Comparison of ENCODE assay signal across 7 cellular contexts in genomic region chr12:103434165-103435105, GRCh38.
DNase-seq lines count a peak whose midpoint lies in the region; ATAC-seq, FAIRE-seq and TF ChIP-seq lines count a peak whose summit lies in the region.
"Not testable (repeated sequence)": the region's sequence is repeated elsewhere in the genome, so short reads cannot be mapped to it uniquely, and the experiment has no call there.

No MANE protein-coding gene starts in this region.

- in situ Hi-C loops in HepG2 (cut with HindIII; ENCODE audit: extremely low pct_ligation_motif_present, low pct_unique_long_range_greater_than_20kb), result not testable (repeated sequence)

- peak overlapping the region; percentile 31 for H3K27ac Mint-ChIP-seq in T-helper 2 cell treated with Interferon-gamma antibody and Interleukin-4, amounts not matched to agents 5 μg/mL and 100 μg/mL, for 36 hours
- not testable (repeated sequence) for H3K27ac Mint-ChIP-seq in activated T-cell treated with anti-CD3 and anti-CD28 coated beads, Interleukin-2, amount 50 U/mL, for 72 hours
- H3K27ac Mint-ChIP-seq in central memory CD8-positive, alpha-beta T cell (ENCODE audit: low read depth), result peak overlapping the region; percentile 78

- not testable (repeated sequence) for TF ChIP-seq CTCF in HepG2 (CRISPR knock-in tag; IDR thresholded peaks at IDR 0.05); smooth muscle cell (IDR thresholded peaks at IDR 0.05; ENCODE audit: borderline replicate concordance, insufficient read depth, poor library complexity, severe bottlenecking)

- H3K9ac ChIP-seq in ES-I3 (ENCODE audit: low read depth, low read length), result peak overlapping the region; percentile 43; the same call in 1 of the 2 replicates
- H3K9ac ChIP-seq in HepG2 (ENCODE audit: insufficient read depth, low read depth, low read length); smooth muscle cell (ENCODE audit: low read depth): not testable (repeated sequence)

- not testable (repeated sequence) for H3K4me2 ChIP-seq in HepG2 (ENCODE audit: low read depth, low read length); smooth muscle cell

- not testable (repeated sequence) for H3K36me3 ChIP-seq in ES-I3 (ENCODE audit: insufficient read depth, low read length); HepG2 (replicated peaks in 1 of 2; ENCODE audit: control insufficient read depth in 1 of 2, insufficient read depth in 2 of 2, low read length in 2 of 2); smooth muscle cell (ENCODE audit: low read depth)

- TF ChIP-seq EP300 in HepG2 (IDR thresholded peaks at IDR 0.05; ENCODE audit: low read depth in 2 of 2, low read length in 2 of 2); HepG2 (CRISPR knock-in tag; IDR thresholded peaks at IDR 0.05; ENCODE audit: borderline replicate concordance): not testable (repeated sequence)

- WGBS in HepG2 (ENCODE audit: low lambda C conversion rate), result 37% methylated on average over 8 of the region's 33 CpGs
- 39% methylated on average over 31 of the region's 33 CpGs for WGBS in smooth muscle cell (ENCODE audit: low lambda C conversion rate)

- not testable (repeated sequence) for H3K79me2 ChIP-seq in HepG2 (ENCODE audit: insufficient read depth, low read length); smooth muscle cell (ENCODE audit: low read depth)

- TF ChIP-seq RAD21 in HepG2 (CRISPR knock-in tag; IDR thresholded peaks at IDR 0.05), result not testable (repeated sequence)

- peak overlapping the region; percentile 62 for H3K4me3 Mint-ChIP-seq in T-helper 2 cell treated with Interferon-gamma antibody and Interleukin-4, amounts not matched to agents 5 μg/mL and 100 μg/mL, for 36 hours
- peak overlapping the region; percentile 72 to 77 for H3K4me3 Mint-ChIP-seq in activated T-cell treated with anti-CD3 and anti-CD28 coated beads, Interleukin-2, amount 50 U/mL, for 72 hours
- H3K4me3 Mint-ChIP-seq in central memory CD8-positive, alpha-beta T cell, result peak overlapping the region; percentile 78

- H3K27ac ChIP-seq in HepG2 (ENCODE audit: extremely low read length, insufficient read depth, low read length); smooth muscle cell (ENCODE audit: low read depth): not testable (repeated sequence)

- not testable (repeated sequence) for H3K27me3 ChIP-seq in HepG2 (ENCODE audit: control insufficient read depth in 1 of 2, insufficient read depth in 2 of 2, low read length in 2 of 2); smooth muscle cell (ENCODE audit: low read depth)

- not testable (repeated sequence) for H3K27me3 Mint-ChIP-seq in T-helper 2 cell treated with Interferon-gamma antibody and Interleukin-4, amounts not matched to agents 5 μg/mL and 100 μg/mL, for 36 hours (ENCODE audit: low read depth); activated T-cell treated with anti-CD3 and anti-CD28 coated beads, Interleukin-2, amount 50 U/mL, for 72 hours (ENCODE audit: low read depth); central memory CD8-positive, alpha-beta T cell

- intact Hi-C loops in HepG2 (cut with micrococcal nuclease; ENCODE audit: unreplicated experiment), result not testable (repeated sequence)

- POLR2A ChIA-PET in HepG2 (lab: Yijun Ruan, JAX), result not testable (repeated sequence)

- peaks cover 17% of the 10 kb centered on the region for H3K36me3 Mint-ChIP-seq in T-helper 2 cell treated with Interferon-gamma antibody and Interleukin-4, amounts not matched to agents 5 μg/mL and 100 μg/mL, for 36 hours (ENCODE audit: low read depth)
- peaks cover 0 to 14% of the 10 kb centered on the region in 2 donors for H3K36me3 Mint-ChIP-seq in activated T-cell treated with anti-CD3 and anti-CD28 coated beads, Interleukin-2, amount 50 U/mL, for 72 hours (ENCODE audit: insufficient read depth in 2 of 2)
- not testable (repeated sequence) for H3K36me3 Mint-ChIP-seq in central memory CD8-positive, alpha-beta T cell (ENCODE audit: insufficient read depth)

- peak; percentile 61 to 75 for ATAC-seq in activated T-cell treated with anti-CD3 and anti-CD28 coated beads, Interleukin-2, amount 50 U/mL, for 72 hours (replicated peaks in 1 of 2)
- ATAC-seq in central memory CD8-positive, alpha-beta T cell (replicated peaks; ENCODE audit: extremely low read depth, poor library complexity, severe bottlenecking), result not testable (repeated sequence)
- ATAC-seq in HepG2, result peak; percentile 42; the same call in 2 of the 3 replicates

- DNase-seq in NCI-H2171 (lab: John Stamatoyannopoulos, UW), result peak; percentile 6
- not testable (repeated sequence) for DNase-seq in T-helper 2 cell treated with Interferon-gamma antibody and Interleukin-4, amounts not matched to agents 5 μg/mL and 100 μg/mL, for 36 hours (ENCODE audit: low spot score); activated T-cell treated with anti-CD3 and anti-CD28 coated beads, Interleukin-2, amount 50 U/mL, for 72 hours; HepG2 (ENCODE audit: low spot score); smooth muscle cell (lab: John Stamatoyannopoulos, UW; ENCODE audit: unreplicated experiment)
- peak in 1 of 2 donors; percentile 27 for DNase-seq in central memory CD8-positive, alpha-beta T cell (ENCODE audit: low spot score in 2 of 2)

- not testable (repeated sequence) for H3F3A ChIP-seq in smooth muscle cell (ENCODE audit: low read depth)

- H3K4me3 ChIP-seq in HepG2 (replicated peaks in 1 of 3; ENCODE audit: insufficient read depth in 1 of 3, low read depth in 2 of 3, low read length in 3 of 3) (peak overlapping the region in 2 of 3 experiments; percentile 9 to 37; a peak in 1 of 6 replicates), smooth muscle cell (peak overlapping the region; percentile 10)

- H2AFZ ChIP-seq in HepG2 (ENCODE audit: low read length); smooth muscle cell (ENCODE audit: low read depth): not testable (repeated sequence)

- not testable (repeated sequence) for H3K4me1 ChIP-seq in ES-I3 (ENCODE audit: insufficient read depth, low read length); HepG2 (ENCODE audit: insufficient read depth, low read length); smooth muscle cell (ENCODE audit: low read depth)

- not testable (repeated sequence) for TF ChIP-seq POLR2A in HepG2 (IDR thresholded peaks at IDR 0.05; ENCODE audit: insufficient read depth in 1 of 2, low read depth in 2 of 2, low read length in 2 of 2)

- not testable (repeated sequence) for H4K20me1 ChIP-seq in HepG2 (ENCODE audit: insufficient read depth, low read length); smooth muscle cell (ENCODE audit: low read depth)

- H3K9me3 Mint-ChIP-seq in T-helper 2 cell treated with Interferon-gamma antibody and Interleukin-4, amounts not matched to agents 5 μg/mL and 100 μg/mL, for 36 hours, result peaks cover 20% of the 10 kb centered on the region
- not testable (repeated sequence) for H3K9me3 Mint-ChIP-seq in activated T-cell treated with anti-CD3 and anti-CD28 coated beads, Interleukin-2, amount 50 U/mL, for 72 hours; central memory CD8-positive, alpha-beta T cell

- CTCF ChIA-PET in HepG2 (lab: Yijun Ruan, JAX; ENCODE audit: low intra/inter-chr PET ratio, low total read pairs), result not testable (repeated sequence)

- not testable (repeated sequence) for BruUV-seq in HepG2 (replicated peaks; lab: Mats Ljungman, UMichigan)

- not testable (repeated sequence) for FAIRE-seq in HepG2 (lab: Jason Lieb, UNC)

- H3K4me1 Mint-ChIP-seq in T-helper 2 cell treated with Interferon-gamma antibody and Interleukin-4, amounts not matched to agents 5 μg/mL and 100 μg/mL, for 36 hours (ENCODE audit: low read depth); central memory CD8-positive, alpha-beta T cell: not testable (repeated sequence)
- peaks cover 12% of the 10 kb centered on the region for H3K4me1 Mint-ChIP-seq in activated T-cell treated with anti-CD3 and anti-CD28 coated beads, Interleukin-2, amount 50 U/mL, for 72 hours (ENCODE audit: low read depth)

- not testable (repeated sequence) for H3K9me3 ChIP-seq in ES-I3 (ENCODE audit: control insufficient read depth, insufficient read depth, low read length); HepG2 (ENCODE audit: low read length); smooth muscle cell (replicated peaks; ENCODE audit: low read depth)
